8 cellular contexts compared by ENCODE assay signal in genomic region chr5:113378960-113379541, GRCh38. TPM values are rescaled to one million over a fixed set of nuclear protein-coding genes. Genes with fewer than 3 reads are reported as not detected.
DNase-seq lines count a peak whose midpoint lies in the region; ATAC-seq lines count a peak whose summit lies in the region.

No MANE protein-coding gene starts in this region.

- H3K4me3 ChIP-seq in Jurkat, Clone E6-1 (ENCODE audit: low read length) = no peak overlapping the region

- intact Hi-C loops in head of caudate nucleus (cut with DNase I) = loop anchor here (5.0 to 10.0 kb wide), 2 partner anchors 126 to 228 kb away; no protein-coding TSS in a partner anchor

- peak; percentile 69 for ATAC-seq in GM21423 (IDR thresholded peaks at IDR 0.05; ENCODE audit: unreplicated experiment)

- DNase-seq in DMS 273 (lab: John Stamatoyannopoulos, UW; ENCODE audit: unreplicated experiment) = peak; percentile 87
- DNase-seq in Jurkat, Clone E6-1 (ENCODE audit: low read depth, low spot score) = peak; percentile 61
- peak; percentile 79 for DNase-seq in SK-N-DZ (ENCODE audit: low spot score)
- DNase-seq in activated naive CD4-positive, alpha-beta T cell treated with anti-CD3 and anti-CD28 coated beads, Interleukin-2, amount 50 U/mL, for 16 hours = peak; percentile 53
- peak in 41 of 42 donors; percentile 16 to 87 (median 64) for DNase-seq in head of caudate nucleus
- DNase-seq in putamen (ENCODE audit: low spot score) = peak; percentile 52
- no peak for DNase-seq in NCI-H187 treated with DMSO at 0.1 percent for 48 hours (lab: John Stamatoyannopoulos, UW)

RNA-seq across cellular contexts. Expression of gene TSSK1B, which starts 55.7 kb away (rescaled TPM):
- not detected for polyA plus RNA-seq in Jurkat, Clone E6-1 (2012; ENCODE audit: insufficient read depth, insufficient read length)
- not detected in 2 replicates for polyA plus RNA-seq in SK-N-DZ (2014; cell fraction: cytosol; rRNA removed)
- polyA plus RNA-seq in SK-N-DZ (2014; cell fraction: nucleus; rRNA removed) = not detected in 2 replicates
